Comparison of ENCODE assay signal across 22 cellular contexts in the genomic region with DNA sequence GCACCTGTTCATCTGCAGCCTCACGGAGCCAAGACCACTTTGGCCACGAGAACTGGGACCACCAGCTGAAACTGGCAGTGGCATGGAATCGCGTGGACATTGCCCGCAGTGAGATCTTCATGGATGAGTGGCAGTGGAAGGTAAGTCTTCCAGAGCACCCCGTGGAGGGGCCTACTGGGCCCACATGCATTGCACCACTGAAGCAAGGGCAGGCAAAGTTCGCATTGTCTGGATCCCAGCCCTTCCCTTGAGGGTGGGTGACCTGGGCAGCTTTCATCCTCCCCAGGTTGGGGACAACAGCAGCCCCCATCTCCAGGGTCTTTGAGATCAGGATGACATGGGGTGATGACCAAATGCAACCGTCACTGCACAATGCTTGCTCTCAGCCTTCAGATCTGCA. TPM values are rescaled to one million over a fixed set of nuclear protein-coding genes. Genes with fewer than 3 reads are reported as not detected.
"Had no signal": no experiment of that assay in that cellular context is flagged by ENCODE, and none has a peak within 500 bp of the region (broad histone marks: within the 10 kb centered on the region; RNA-seq: fewer than 3 reads in every experiment).

No MANE protein-coding gene starts in this region.

- H3K36me3 ChIP-seq: brain microvascular endothelial cell, cardiac muscle cell, MG63 had no signal

- H3K27me3 ChIP-seq: brain microvascular endothelial cell, cardiac muscle cell had no signal

- H3K36me3 Mint-ChIP-seq: activated naive CD8-positive, alpha-beta T cell treated with anti-CD3 and anti-CD28 coated beads for 36 hours had no signal

- H3K27ac ChIP-seq: brain microvascular endothelial cell, cardiac muscle cell, PC-9 had no signal

- H3K4me3 Mint-ChIP-seq: activated B cell treated with CpG ODN at 0.5 μM for 24 hours; activated CD4-positive, alpha-beta T cell treated with anti-CD3 and anti-CD28 coated beads, Interleukin-2, amount 10 ng/mL, durations not matched to agents 24 days and 14 days; activated naive CD4-positive, alpha-beta T cell treated with anti-CD3 and anti-CD28 coated beads, Interleukin-2, amount 10 ng/mL, durations not matched to agents 7 days and 5 days; activated naive CD8-positive, alpha-beta T cell treated with anti-CD3 and anti-CD28 coated beads for 36 hours; T-cell had no signal

- H3K27me3 Mint-ChIP-seq: activated B cell treated with CpG ODN at 0.5 μM for 24 hours; activated CD4-positive, alpha-beta T cell treated with anti-CD3 and anti-CD28 coated beads, Interleukin-2, amount 10 ng/mL, durations not matched to agents 24 days and 14 days; activated naive CD4-positive, alpha-beta T cell treated with anti-CD3 and anti-CD28 coated beads, Interleukin-2, amount 10 ng/mL, durations not matched to agents 7 days and 5 days; activated naive CD8-positive, alpha-beta T cell treated with anti-CD3 and anti-CD28 coated beads for 36 hours; T-cell had no signal

- ATAC-seq: T-cell had no signal

- H3K4me1 Mint-ChIP-seq: activated naive CD8-positive, alpha-beta T cell treated with anti-CD3 and anti-CD28 coated beads for 36 hours; T-cell had no signal

- H3K27ac Mint-ChIP-seq: activated B cell treated with CpG ODN at 0.5 μM for 24 hours; activated CD4-positive, alpha-beta T cell treated with anti-CD3 and anti-CD28 coated beads, Interleukin-2, amount 10 ng/mL, durations not matched to agents 24 days and 14 days; activated naive CD4-positive, alpha-beta T cell treated with anti-CD3 and anti-CD28 coated beads, Interleukin-2, amount 10 ng/mL, durations not matched to agents 7 days and 5 days; activated naive CD8-positive, alpha-beta T cell treated with anti-CD3 and anti-CD28 coated beads for 36 hours; activated T-helper 2 cell treated with anti-CD3 and anti-CD28 coated beads, Interferon-gamma antibody, Interleukin-2, Interleukin-4, amounts not matched to agents 10 μg/mL and 5 μg/mL and 100 μg/mL, durations not matched to agents 14 hours and 24 hours and 36 hours; T-cell had no signal

- DNase-seq: activated B cell treated with CpG ODN at 0.5 μM for 24 hours; activated CD4-positive, alpha-beta T cell treated with anti-CD3 and anti-CD28 coated beads for 1 hour; activated CD4-positive, alpha-beta T cell treated with anti-CD3 and anti-CD28 coated beads, Interleukin-2, amount 10 ng/mL, durations not matched to agents 24 days and 14 days; activated CD4-positive, alpha-beta T cell treated with anti-CD3 and anti-CD28 coated beads, Interleukin-2, amount 50 U/mL, for 48 hours; activated gamma-delta T cell treated with Interleukin-2 at 50 U/mL for 16 hours; activated naive CD8-positive, alpha-beta T cell treated with anti-CD3 and anti-CD28 coated beads for 36 hours; activated T-cell treated with anti-CD3 and anti-CD28 coated beads, Interleukin-2, amount 50 U/mL, for 48 hours; brain microvascular endothelial cell; MG63; NCI-H1105; NCI-H1436; NCI-H1694 treated with DMSO at 0.1 percent for 48 hours; NCI-H2081; NCI-H446; PC-9; SHP77 treated with DMSO at 0.1 percent for 48 hours; T-helper 2 cell; T1000 had no signal

- H3K4me3 ChIP-seq: cardiac muscle cell, MG63, PC-9 had no signal

RNA-seq across cellular contexts. Expression of a gene that starts 37.5 kb away (rescaled TPM):
- total RNA-seq: cardiac muscle cell, PC-9 had no signal
